Comparison of ENCODE assay signal across 8 cellular contexts in the genomic region with DNA sequence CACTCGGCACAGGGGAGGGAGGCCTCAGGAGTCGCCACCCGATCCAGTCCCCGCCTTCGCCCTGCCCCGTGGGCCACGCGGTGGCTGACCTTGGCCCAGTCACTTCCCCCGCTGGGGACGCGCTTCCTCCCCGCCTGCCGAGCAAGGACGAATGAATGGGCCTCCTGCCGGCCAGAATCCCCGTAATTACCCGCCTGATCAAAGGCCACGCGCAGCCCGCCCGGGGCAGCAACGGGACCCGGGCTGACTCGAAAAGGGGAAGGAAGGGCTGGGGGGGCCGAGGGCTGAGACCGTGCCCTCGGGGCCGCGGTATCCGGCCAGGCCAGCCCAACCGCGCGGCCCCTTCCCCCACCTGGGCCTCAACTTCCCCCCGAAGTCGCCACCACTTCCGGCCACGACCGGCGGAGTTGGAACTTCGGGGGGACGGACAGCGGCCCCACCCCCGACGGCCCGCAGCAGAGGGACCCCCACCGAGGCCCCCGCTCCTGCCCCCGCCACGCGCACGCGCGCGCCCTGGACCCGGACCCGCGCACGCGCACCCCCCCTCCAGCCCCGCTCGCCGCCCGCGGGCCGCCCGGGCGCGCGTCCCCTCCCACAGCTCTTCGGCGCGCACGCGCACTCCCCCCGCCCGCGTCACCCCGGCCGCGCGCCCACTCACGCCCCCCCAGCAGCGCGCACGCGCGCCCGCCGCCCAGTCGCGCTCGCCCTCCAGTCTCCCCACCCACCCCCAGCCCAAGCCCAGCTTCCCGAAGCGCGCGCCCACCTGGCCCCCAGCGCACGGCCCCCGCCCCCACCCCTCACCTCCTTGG. TPM values are rescaled to one million over a fixed set of nuclear protein-coding genes. Genes with fewer than 3 reads are reported as not detected.
DNase-seq lines count a peak whose midpoint lies in the region; ATAC-seq and TF ChIP-seq lines count a peak whose summit lies in the region.

No MANE protein-coding gene starts in this region.

- H3K36me3 ChIP-seq in neuronal stem cell (replicated peaks in 1 of 2; ENCODE audit: control insufficient read depth in 2 of 2, insufficient read depth in 2 of 2, low read length in 2 of 2): peaks cover 12 to 35% of the 10 kb centered on the region in 2 donors
- peaks cover 0 to 6% (median 4%) of the 10 kb centered on the region in 5 donors for H3K36me3 ChIP-seq in subcutaneous abdominal adipose tissue (ENCODE audit: control insufficient read depth in 5 of 5, insufficient read depth in 5 of 5, low read length in 5 of 5)

- H3K4me1 ChIP-seq in neuronal stem cell (ENCODE audit: control insufficient read depth in 2 of 2, insufficient read depth in 1 of 2, low read depth in 1 of 2, low read length in 2 of 2) (peaks cover 6 to 11% of the 10 kb centered on the region in 2 donors), subcutaneous abdominal adipose tissue (ENCODE audit: control insufficient read depth in 5 of 5, insufficient read depth in 5 of 5, low read length in 5 of 5) (peaks cover 16 to 45% (median 40%) of the 10 kb centered on the region in 5 donors)

- H3K27ac ChIP-seq in C4-2B: peak overlapping the region; percentile 96
- H3K27ac ChIP-seq in HL-60 (replicated peaks): peak overlapping the region; percentile 94
- H3K27ac ChIP-seq in neuronal stem cell (replicated peaks; ENCODE audit: low read length): peak overlapping the region; percentile 76
- H3K27ac ChIP-seq in subcutaneous abdominal adipose tissue (ENCODE audit: low read depth, low read length): peak overlapping the region; percentile 93

- no peak overlapping the region for H2BK120ac ChIP-seq in neuronal stem cell (ENCODE audit: low read depth, low read length)

- DNase-seq in HL-60 (ENCODE audit: low read depth in 1 of 2, low spot score in 1 of 2): peak; percentile 86 to 88
- DNase-seq in RKO (ENCODE audit: low spot score): peak; percentile 82
- peak; percentile 67 for DNase-seq in activated effector memory CD4-positive, alpha-beta T cell treated with Interleukin-2 at 50 U/mL for 16 hours
- DNase-seq in fibroblast of villous mesenchyme (ENCODE audit: low read depth): peak; percentile 69
- no peak for DNase-seq in neuronal stem cell (ENCODE audit: low spot score)

- H4K8ac ChIP-seq in neuronal stem cell (ENCODE audit: low read depth, low read length): no peak overlapping the region

- H3K18ac ChIP-seq in neuronal stem cell (ENCODE audit: low read length): peak overlapping the region; percentile 98

- H3K23ac ChIP-seq in neuronal stem cell (ENCODE audit: low read depth, low read length, poor library complexity): peak overlapping the region; percentile 80

- peak overlapping the region; percentile 66 for H3K4me2 ChIP-seq in neuronal stem cell (ENCODE audit: insufficient read depth, low read length, poor library complexity, severe bottlenecking)

- ATAC-seq in GM19351 (IDR thresholded peaks at IDR 0.05; ENCODE audit: unreplicated experiment): peak; percentile 26

- no peak overlapping the region for H3K4ac ChIP-seq in neuronal stem cell (ENCODE audit: low read length)

- H4K91ac ChIP-seq in neuronal stem cell (ENCODE audit: low read depth, low read length, poor library complexity): no peak overlapping the region

- H3K4me3 ChIP-seq in HL-60 (replicated peaks; ENCODE audit: insufficient read depth, low read length) (peak overlapping the region; percentile 70), fibroblast of villous mesenchyme (ENCODE audit: low read depth, low read length) (peak overlapping the region; percentile 79), neuronal stem cell (ENCODE audit: low read length in 2 of 2) (peak overlapping the region; percentile 58 to 91), subcutaneous abdominal adipose tissue (ENCODE audit: low read depth in 1 of 5, low read length in 5 of 5) (peak overlapping the region in 4 of 5 donors; percentile 72 to 81 (median 72))

- TF ChIP-seq CTCF in C4-2B (conservative IDR thresholded peaks at IDR 0.05): no peak
- TF ChIP-seq CTCF in HL-60 (IDR thresholded peaks at IDR 0.05; ENCODE audit: insufficient read depth, low read length): no peak
- TF ChIP-seq CTCF in fibroblast of villous mesenchyme (IDR thresholded peaks at IDR 0.05; ENCODE audit: insufficient read depth, low read depth, low read length): no peak

- H3K27me3 ChIP-seq in HL-60 (ENCODE audit: insufficient read depth, poor library complexity, severe bottlenecking) (no peaks in the 10 kb centered on the region), neuronal stem cell (ENCODE audit: control insufficient read depth in 3 of 3, insufficient read depth in 3 of 3, low read depth in 1 of 3, low read length in 3 of 3) (no peaks in the 10 kb centered on the region), subcutaneous abdominal adipose tissue (ENCODE audit: control insufficient read depth in 5 of 5, insufficient read depth in 4 of 5, low read length in 5 of 5) (no peaks in the 10 kb centered on the region)

- WGBS in neuronal stem cell (ENCODE audit: extremely low coverage in 2 of 2, insufficient read length in 2 of 2, insufficient replicate concordance in 1 of 2), 2 donors: no CpG with 5 or more reads among the region's 99 CpGs

- H2BK12ac ChIP-seq in neuronal stem cell (ENCODE audit: low read length): no peak overlapping the region

- H2BK15ac ChIP-seq in neuronal stem cell (ENCODE audit: low read length): no peak overlapping the region

- H3K9ac ChIP-seq in neuronal stem cell (ENCODE audit: low read depth, low read length, poor library complexity) (peak overlapping the region; percentile 98), subcutaneous abdominal adipose tissue (ENCODE audit: low read length in 5 of 5) (peak overlapping the region; percentile 90 to 96 (median 93))

- peak overlapping the region; percentile 46 for H2BK5ac ChIP-seq in neuronal stem cell (ENCODE audit: low read length)

- H3K14ac ChIP-seq in neuronal stem cell (ENCODE audit: low read length): peak overlapping the region; percentile 95

- H2AFZ ChIP-seq in neuronal stem cell (ENCODE audit: low read length): peak overlapping the region; percentile 60

- no peaks in the 10 kb centered on the region for H3K9me3 ChIP-seq in neuronal stem cell (replicated peaks in 1 of 2; ENCODE audit: control insufficient read depth in 2 of 2, insufficient read depth in 1 of 2, low read depth in 1 of 2, low read length in 2 of 2)
- H3K9me3 ChIP-seq in subcutaneous abdominal adipose tissue (ENCODE audit: control insufficient read depth in 5 of 5, low read length in 5 of 5): no peaks in the 10 kb centered on the region

- peaks cover 36% of the 10 kb centered on the region for H3K79me1 ChIP-seq in neuronal stem cell (ENCODE audit: low read depth, low read length)

- H2AK5ac ChIP-seq in neuronal stem cell (ENCODE audit: low read depth, low read length): peak overlapping the region; percentile 95

RNA-seq across cellular contexts. Expression of a gene that starts 0.5 kb away (rescaled TPM):
- 25.0 and 33.2 TPM in 2 replicates for total RNA-seq in fibroblast of villous mesenchyme
- polyA plus RNA-seq in neuronal stem cell (2013, experiment 1 of 2): 37.4 TPM
- polyA plus RNA-seq in neuronal stem cell (2013, experiment 2 of 2): 36.2 TPM

RNA-seq across cellular contexts. Expression of a gene that starts 20.5 kb away (rescaled TPM):
- total RNA-seq in fibroblast of villous mesenchyme: 14.2 and 16.4 TPM in 2 replicates
- polyA plus RNA-seq in neuronal stem cell (2013, experiment 1 of 2): 37.6 TPM
- polyA plus RNA-seq in neuronal stem cell (2013, experiment 2 of 2): 37.2 TPM

RNA-seq across cellular contexts. Expression of a gene that starts 55.2 kb away (rescaled TPM):
- total RNA-seq in fibroblast of villous mesenchyme: not detected in 2 replicates
- polyA plus RNA-seq in neuronal stem cell (2013, experiment 1 of 2): 6.7 TPM
- polyA plus RNA-seq in neuronal stem cell (2013, experiment 2 of 2): 19.4 TPM
